Comparison of ENCODE assay signal across 2 cellular contexts in genomic region chr1:114176366-114176765, GRCh38.
TF ChIP-seq lines count a peak whose summit lies in the region.

No MANE protein-coding gene starts in this region.

TF ChIP-seq in GM23338, 12 proteins besides CTCF, POLR2A, EP300 and RAD21 (continued from another document):
- TF ChIP-seq ETS1 (IDR thresholded peaks at IDR 0.05) (no peak), CREB1 (CRISPR knock-in tag; IDR thresholded peaks at IDR 0.05; ENCODE audit: low read depth) (no peak), EZH2 (IDR thresholded peaks at IDR 0.05; ENCODE audit: low read depth, unreplicated experiment) (no peak), POLR2AphosphoS5 (IDR thresholded peaks at IDR 0.05; ENCODE audit: low read depth) (no peak), ZNF114 (CRISPR knock-in tag; IDR thresholded peaks at IDR 0.05) (no peak), EZH2phosphoT487 (IDR thresholded peaks at IDR 0.05; ENCODE audit: unreplicated experiment) (no peak), JUNB (IDR thresholded peaks at IDR 0.05; ENCODE audit: unreplicated experiment) (no peak), REST (IDR thresholded peaks at IDR 0.05; ENCODE audit: unreplicated experiment) (no peak), NANOG (IDR thresholded peaks at IDR 0.05; ENCODE audit: borderline replicate concordance) (no peak), ZNF462 (CRISPR knock-in tag; IDR thresholded peaks at IDR 0.05) (no peak), ZNF331 (CRISPR knock-in tag; IDR thresholded peaks at IDR 0.05; ENCODE audit: low read depth) (no peak)

TF ChIP-seq in K562, 482 proteins besides CTCF, POLR2A, EP300 and RAD21:
- TF ChIP-seq BCLAF1 (IDR thresholded peaks at IDR 0.05; ENCODE audit: borderline replicate concordance in 1 of 2, control insufficient read depth in 1 of 2, low read depth in 2 of 2, low read length in 1 of 2) (no peak), RREB1 (CRISPR knock-in tag; IDR thresholded peaks at IDR 0.05) (no peak), ETV5 (CRISPR knock-in tag; IDR thresholded peaks at IDR 0.05; ENCODE audit: low read depth) (no peak), NFE2 (IDR thresholded peaks at IDR 0.05; ENCODE audit: low read depth) (peak; percentile 45), ATF6 (CRISPR knock-in tag; IDR thresholded peaks at IDR 0.05) (no peak), RCOR1 (IDR thresholded peaks at IDR 0.05; ENCODE audit: borderline replicate concordance in 1 of 2, low read depth in 2 of 2, low read length in 2 of 2) (no peak), CBX1 (IDR thresholded peaks at IDR 0.05; ENCODE audit: low read depth) (no peak), MAFG (tag; conservative IDR thresholded peaks at IDR 0.05) (peak; percentile 59; the same call in 1 of the 2 replicates)
TF ChIP-seq in K562: peak in this region for 2.
